In genomic region chr15:26724381-26724780, GRCh38 we compare ENCODE assay signal across 26 cellular contexts. TPM values are rescaled to one million over a fixed set of nuclear protein-coding genes. Genes with fewer than 3 reads are reported as not detected.
"Had no signal": no experiment of that assay in that cellular context is flagged by ENCODE, and none has a peak within 500 bp of the region (broad histone marks: within the 10 kb centered on the region; RNA-seq: fewer than 3 reads in every experiment).

No MANE protein-coding gene starts in this region.

- H3K9me3 ChIP-seq: ovary, psoas muscle, right lobe of liver, sigmoid colon, suprapubic skin, testis, tibial artery, upper lobe of right lung, uterus had no signal

- DNase-seq: natural killer cell; occipital lobe; ovary; posterior cingulate gyrus; psoas muscle; right cardiac atrium; right lobe of liver; sigmoid colon; small intestine; stimulated activated CD4-positive, alpha-beta T cell treated with anti-CD3 and anti-CD28 coated beads, Interleukin-15, amount 100 ng/mL, for 24 hours; stimulated activated CD4-positive, alpha-beta T cell treated with anti-CD3 and anti-CD28 coated beads, Interleukin-2, amount 100 ng/mL, for 24 hours; stimulated activated CD4-positive, alpha-beta T cell treated with anti-CD3 and anti-CD28 coated beads, Interleukin-2, amount 100 ng/mL, for 48 hours; stimulated activated CD4-positive, alpha-beta T cell treated with anti-CD3 and anti-CD28 coated beads, Interleukin-4, amount 100 ng/mL, for 24 hours; stimulated activated CD8-positive, alpha-beta memory T cell treated with anti-CD3 and anti-CD28 coated beads, Interleukin-4, amount 100 ng/mL, for 48 hours; stimulated activated naive CD4-positive, alpha-beta T cell; stimulated activated naive CD8-positive, alpha-beta T cell treated with anti-CD3 and anti-CD28 coated beads, Interleukin-15, amount 100 ng/mL, for 72 hours; stimulated activated naive CD8-positive, alpha-beta T cell treated with anti-CD3 and anti-CD28 coated beads, Interleukin-15, Interleukin-2, amounts not matched to agents 100 U/mL and 50 U/mL, for 24 hours; substantia nigra; testis; tibial artery; transverse colon; upper lobe of right lung; uterus had no signal

- H3K4me3 ChIP-seq: neural progenitor cell, ovary, psoas muscle, right lobe of liver, sigmoid colon, suprapubic skin, testis, tibial artery, transverse colon, upper lobe of right lung, uterus had no signal

- H3K36me3 ChIP-seq: neural progenitor cell, ovary, right lobe of liver, sigmoid colon, suprapubic skin, tibial artery, transverse colon, upper lobe of right lung, uterus had no signal

- H3K27me3 ChIP-seq: neural progenitor cell, ovary, right lobe of liver, testis, tibial artery, transverse colon, upper lobe of right lung, uterus had no signal

- H3K27ac ChIP-seq: neural progenitor cell, ovary, parathyroid adenoma, psoas muscle, right lobe of liver, sigmoid colon, suprapubic skin, testis, tibial artery, transverse colon, upper lobe of right lung, uterus had no signal

- H3K4me1 ChIP-seq: parathyroid adenoma, psoas muscle, right lobe of liver, sigmoid colon, suprapubic skin, testis, tibial artery, transverse colon, upper lobe of right lung, uterus had no signal

RNA-seq across cellular contexts. Expression of gene GABRB3, which starts 48.5 kb away (rescaled TPM):
- total RNA-seq: natural killer cell had no signal
